Comparison of ENCODE assay signal across 9 cellular contexts in genomic region chr10:131311661-131312260, GRCh38. TPM values are rescaled to one million over a fixed set of nuclear protein-coding genes. Genes with fewer than 3 reads are reported as not detected.
A peak's percentile ranks its signal among the peaks of the same experiment; 100 is the strongest.
DNase-seq lines count a peak whose midpoint lies in the region; ATAC-seq, FAIRE-seq and TF ChIP-seq lines count a peak whose summit lies in the region.
"Had no signal": no experiment of that assay in that cellular context is flagged by ENCODE, and none has a peak within 500 bp of the region (broad histone marks: within the 10 kb centered on the region; RNA-seq: fewer than 3 reads in every experiment).

TSS of gene TCERG1L (minus strand) at chr10:131311721. CDS start at chr10:131311635, 86 bp downstream.

- TF ChIP-seq CTCF in pancreas (IDR thresholded peaks at IDR 0.05) = no peak

- H3K4me1 ChIP-seq in pancreas = peaks cover 0 to 8% (median 6%) of the 10 kb centered on the region in 3 donors

- H3K27me3 ChIP-seq in pancreas = peaks cover 0 to 40% (median 24%) of the 10 kb centered on the region in 4 donors

- H3K36me3 ChIP-seq in pancreas = no peaks in the 10 kb centered on the region
- H3K36me3 ChIP-seq: neutrophil had no signal

- DNase-seq in NCI-H2171 (lab: John Stamatoyannopoulos, UW) (peak; percentile 24), erythroblast (lab: John Stamatoyannopoulos, UW) (peak; percentile 3 to 12), pancreas (peak in 3 of 6 donors; percentile 19 to 74 (median 71))
- DNase-seq: dermis blood vessel endothelial cell had no signal

- TF ChIP-seq POLR2A in erythroblast (IDR thresholded peaks at IDR 0.05; ENCODE audit: low read length) = no peak

- no peak for FAIRE-seq in pancreas (lab: Jason Lieb, UNC)

- intact Hi-C loops in pancreas (cut with DNase I) = no loop called here

- ATAC-seq in GM21529 (IDR thresholded peaks at IDR 0.05; ENCODE audit: unreplicated experiment) (peak; percentile 53), pancreas (peak; percentile 35 to 82 (median 70)), HG03460 (IDR thresholded peaks at IDR 0.05; ENCODE audit: unreplicated experiment) (no peak), HG03108 (IDR thresholded peaks at IDR 0.05; ENCODE audit: unreplicated experiment) (no peak), GM21360 (IDR thresholded peaks at IDR 0.05; ENCODE audit: unreplicated experiment) (no peak)

- WGBS in pancreas, 2 donors = 2 to 4% methylated on average over 36 to 89 of the region's 89 CpGs

- H3K4me3 ChIP-seq in pancreas = peak within 1 kb of the TSS in 3 of 4 donors; percentile 6 to 37 (median 7)

- H3K27ac ChIP-seq in pancreas = no peak within 1 kb of the TSS
- H3K27ac ChIP-seq: neutrophil had no signal

- no peaks in the 10 kb centered on the region for H3K9me3 ChIP-seq in pancreas
- H3K9me3 ChIP-seq: neutrophil had no signal

RNA-seq across cellular contexts. Expression of gene TCERG1L, which starts in this region (rescaled TPM):
- under 1 TPM; 0.09 to 0.58 (median 0.36) TPM for total RNA-seq in pancreas
- polyA plus RNA-seq in pancreas = 1 to 10 TPM in 1 of 2 donors, under 1 TPM in 1; 0.53 to 1.9 TPM
- total RNA-seq: dermis blood vessel endothelial cell had no signal

Comparison
In these comparisons a context has a peak if more than half of its experiments do, and no peak if none do; other contexts are left out.
1. ATAC-seq: peak in GM21529 (single experiment) and pancreas (4 of 4); none in HG03460 (single experiment), HG03108 (single experiment) and GM21360 (single experiment).